ENCODE assay signal across 8 cellular contexts in the genomic region with DNA sequence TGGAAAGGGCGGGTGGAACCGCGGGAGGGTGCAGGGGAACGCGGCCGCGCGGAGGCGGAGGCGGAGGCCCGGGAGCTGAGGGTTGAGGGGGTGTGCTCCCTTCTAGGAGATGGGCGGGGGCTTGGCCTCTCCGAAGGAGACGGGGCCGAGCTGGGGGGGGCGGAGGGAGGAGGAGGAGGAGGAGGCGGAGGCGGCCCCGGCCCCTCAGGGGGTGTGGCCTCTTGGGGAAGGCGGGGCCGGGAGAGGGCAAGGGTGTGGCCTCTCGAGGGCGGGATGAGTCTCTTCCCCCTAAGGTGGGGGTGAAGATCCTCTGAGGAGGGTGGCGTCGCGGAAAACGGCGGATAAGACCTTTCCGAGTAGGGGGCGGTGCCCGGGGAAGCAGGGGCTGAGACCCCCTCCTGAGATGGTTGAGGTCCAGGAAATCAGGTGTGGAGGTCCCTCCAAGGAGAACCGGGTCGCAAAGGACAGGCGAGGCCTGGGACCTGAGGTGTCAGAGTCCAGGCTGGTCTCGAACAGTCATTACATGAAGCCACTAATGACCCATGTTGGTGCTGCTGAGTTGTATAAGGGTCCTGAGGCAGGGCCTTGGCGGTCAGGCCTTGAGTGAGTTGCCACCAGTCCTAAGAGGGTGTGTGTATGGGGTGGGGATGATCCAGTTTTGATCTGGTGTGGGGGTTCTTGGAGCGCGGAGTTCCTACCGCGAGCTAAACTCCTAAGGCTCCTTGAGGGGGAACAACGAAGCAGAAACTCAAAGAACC. TPM values are rescaled to one million over a fixed set of nuclear protein-coding genes. Genes with fewer than 3 reads are reported as not detected.
DNase-seq lines count a peak whose midpoint lies in the region; ATAC-seq, FAIRE-seq and TF ChIP-seq lines count a peak whose summit lies in the region.

No MANE protein-coding gene starts in this region.

- H3K36me3 Mint-ChIP-seq in activated CD8-positive, alpha-beta memory T cell treated with anti-CD3 and anti-CD28 coated beads, Interleukin-2, amount 10 ng/mL, durations not matched to agents 7 days and 5 days = peaks cover 7% of the 10 kb centered on the region

- no peak for FAIRE-seq in H1 (lab: Jason Lieb, UNC)

- peak overlapping the region; percentile 99 for H2BK5ac ChIP-seq in H1 (ENCODE audit: low read depth, low read length)
- peak overlapping the region; percentile 94 for H2BK5ac ChIP-seq in mesendoderm (ENCODE audit: low read length)

- no peak overlapping the region for H2AFZ ChIP-seq in H1 (ENCODE audit: low read length)

- POLR2A ChIA-PET in H1 (lab: Charles Lee; ENCODE audit: partially characterized antibody) = interaction anchor here (0.5 to 38.8 kb wide), 29 partner anchors 5 to 937 kb away, joined by 3 to 1518 read pairs (median 4); a partner anchor contains a TSS

- peaks cover 4 to 22% (median 12%) of the 10 kb centered on the region in 4 experiments for H3K36me3 ChIP-seq in H1 (ENCODE audit: control insufficient read depth in 2 of 4, insufficient read depth in 4 of 4, low read length in 3 of 4)
- H3K36me3 ChIP-seq in mesendoderm (ENCODE audit: control insufficient read depth, insufficient read depth, low read length) = peaks cover 7% of the 10 kb centered on the region

- peaks cover 11 to 48% of the 10 kb centered on the region in 2 experiments for H3K79me2 ChIP-seq in H1 (ENCODE audit: control insufficient read depth in 1 of 2, insufficient read depth in 2 of 2, low read length in 2 of 2)
- peaks cover 36% of the 10 kb centered on the region for H3K79me2 ChIP-seq in mesendoderm (ENCODE audit: control insufficient read depth, insufficient read depth, low read length)

- H3K4me3 Mint-ChIP-seq in activated CD8-positive, alpha-beta memory T cell treated with anti-CD3 and anti-CD28 coated beads, Interleukin-2, amount 10 ng/mL, durations not matched to agents 7 days and 5 days = peak overlapping the region; percentile 87

- H4K5ac ChIP-seq in H1 (ENCODE audit: insufficient read length, low read depth, low read length) = peak overlapping the region; percentile 97
- H4K5ac ChIP-seq in mesendoderm (ENCODE audit: low read length) = no peak overlapping the region

- no peaks in the 10 kb centered on the region for H3K27me3 ChIP-seq in H1 (replicated peaks in 1 of 4; ENCODE audit: control insufficient read depth in 3 of 4, extremely low read depth in 1 of 4, insufficient read depth in 3 of 4, low read length in 3 of 4)
- no peaks in the 10 kb centered on the region for H3K27me3 ChIP-seq in mesendoderm (ENCODE audit: insufficient read depth, low read length, poor library complexity)

- H3K27ac Mint-ChIP-seq in activated CD8-positive, alpha-beta memory T cell treated with anti-CD3 and anti-CD28 coated beads, Interleukin-2, amount 10 ng/mL, durations not matched to agents 7 days and 5 days = peak overlapping the region; percentile 95

- WGBS in H1 (ENCODE audit: extremely low coverage in 1 of 2, insufficient coverage in 1 of 2, insufficient read length in 1 of 2, insufficient replicate concordance in 2 of 2, low coverage in 1 of 2, low lambda C conversion rate in 2 of 2, missing lambda C conversion rate in 1 of 2), 2 experiments = 36% methylated on average over 18 of the region's 41 CpGs; no CpG with 5 or more reads in 1 of the 2 experiments
- no CpG with 5 or more reads among the region's 41 CpGs for WGBS in mesendoderm (ENCODE audit: extremely low coverage, insufficient coverage, low lambda C conversion rate)

- peak; percentile 30 for ATAC-seq in GM18907 (IDR thresholded peaks at IDR 0.05; ENCODE audit: unreplicated experiment)
- peak; percentile 29 for ATAC-seq in HG03159 (IDR thresholded peaks at IDR 0.05; ENCODE audit: unreplicated experiment)
- peak; percentile 69 for ATAC-seq in activated CD8-positive, alpha-beta memory T cell treated with anti-CD3 and anti-CD28 coated beads, Interleukin-2, amount 10 ng/mL, durations not matched to agents 7 days and 5 days

- H3K4ac ChIP-seq in H1 (replicated peaks; ENCODE audit: insufficient read length, low read depth, low read length) (peak overlapping the region; percentile 100), mesendoderm (ENCODE audit: low read depth, low read length) (peak overlapping the region; percentile 84)

- H3K23ac ChIP-seq in H1 (ENCODE audit: insufficient read length) (no peak overlapping the region), mesendoderm (ENCODE audit: low read length) (no peak overlapping the region)

- H3K27ac ChIP-seq in H1 (ENCODE audit: low read depth, low read length) (peak overlapping the region; percentile 99), mesendoderm (ENCODE audit: low read depth, low read length) (no peak overlapping the region)

- H3K4me3 ChIP-seq in H1 (ENCODE audit: extremely low read depth in 1 of 4, insufficient read depth in 2 of 4, low read depth in 3 of 4, low read length in 4 of 4) (peak overlapping the region; percentile 66 to 94 (median 92)), mesendoderm (ENCODE audit: low read length) (peak overlapping the region; percentile 83)

- H3K18ac ChIP-seq in H1 (ENCODE audit: extremely low read depth, low read length) = peak overlapping the region; percentile 98
- H3K18ac ChIP-seq in mesendoderm (ENCODE audit: low read length) = peak overlapping the region; percentile 47

- H4K20me1 ChIP-seq in H1 (replicated peaks in 1 of 2; ENCODE audit: control insufficient read depth in 1 of 2, insufficient read depth in 2 of 2, low read length in 2 of 2) = peaks cover 19 to 27% of the 10 kb centered on the region in 2 experiments

- TF ChIP-seq CTCF in H1 (IDR thresholded peaks at IDR 0.05; ENCODE audit: control extremely low read depth in 1 of 3, insufficient read depth in 1 of 3, low read depth in 1 of 3, low read length in 3 of 3) = no peak

- H3K4me1 Mint-ChIP-seq in activated CD8-positive, alpha-beta memory T cell treated with anti-CD3 and anti-CD28 coated beads, Interleukin-2, amount 10 ng/mL, durations not matched to agents 7 days and 5 days = peaks cover 23% of the 10 kb centered on the region

- H4K8ac ChIP-seq in H1 (ENCODE audit: extremely low read depth, insufficient read depth, low read length) = peak overlapping the region; percentile 100
- H4K8ac ChIP-seq in mesendoderm (ENCODE audit: low read depth, low read length) = no peak overlapping the region

- H3K4me1 ChIP-seq in H1 (replicated peaks in 1 of 4; ENCODE audit: control insufficient read depth in 3 of 4, insufficient read depth in 4 of 4, low read length in 3 of 4) (peaks cover 0 to 12% (median 6%) of the 10 kb centered on the region in 4 experiments; a peak in 5 of 7 replicates), mesendoderm (ENCODE audit: control insufficient read depth, low read depth, low read length) (peaks cover 5% of the 10 kb centered on the region)

- H2BK15ac ChIP-seq in H1 (ENCODE audit: low read length) (no peak overlapping the region), mesendoderm (replicated peaks; ENCODE audit: low read depth) (no peak overlapping the region)

- TF ChIP-seq RAD21 in H1 (IDR thresholded peaks at IDR 0.05 in 1 of 2, conservative IDR thresholded peaks at IDR 0.05 in 1 of 2; ENCODE audit: low read depth in 2 of 2, low read length in 2 of 2) = no peak

- peak overlapping the region; percentile 91 to 99 (median 98) for H3K9ac ChIP-seq in H1 (replicated peaks in 1 of 4; ENCODE audit: extremely low read depth in 1 of 4, low read depth in 3 of 4, low read length in 3 of 4)
- peak overlapping the region; percentile 96 for H3K9ac ChIP-seq in mesendoderm (ENCODE audit: low read length)

- H2BK120ac ChIP-seq in H1 (replicated peaks; ENCODE audit: low read depth, low read length) (no peak overlapping the region), mesendoderm (ENCODE audit: low read depth, low read length) (no peak overlapping the region)

- 0 out of 3 replicates have a peak, but pooled peaks of 1 of the 2 experiments have one; percentile 43 for TF ChIP-seq POLR2A in H1 (IDR thresholded peaks at IDR 0.05; ENCODE audit: control extremely low read depth in 1 of 2, low read depth in 2 of 2, low read length in 2 of 2)

- no peak overlapping the region for H2BK20ac ChIP-seq in H1 (ENCODE audit: low read length)

- H2BK12ac ChIP-seq in H1 (ENCODE audit: low read depth, low read length) = peak overlapping the region; percentile 84; the same call in 1 of the 2 replicates

- H3K27me3 Mint-ChIP-seq in activated CD8-positive, alpha-beta memory T cell treated with anti-CD3 and anti-CD28 coated beads, Interleukin-2, amount 10 ng/mL, durations not matched to agents 7 days and 5 days = no peaks in the 10 kb centered on the region

- peak overlapping the region; percentile 99 for H4K91ac ChIP-seq in H1 (replicated peaks; ENCODE audit: insufficient read length, low read length)

- H3K79me1 ChIP-seq in H1 (ENCODE audit: low read depth, low read length) (peaks cover 14% of the 10 kb centered on the region), mesendoderm (ENCODE audit: low read length) (peaks cover 16% of the 10 kb centered on the region)

- H3K56ac ChIP-seq in H1 (replicated peaks; ENCODE audit: insufficient read length, low read depth, low read length) (peak overlapping the region; percentile 95), mesendoderm (ENCODE audit: low read length) (peak overlapping the region; percentile 95)

- no peaks in the 10 kb centered on the region for H3K9me3 ChIP-seq in H1 (ENCODE audit: insufficient read depth in 2 of 2, low read depth in 1 of 2, low read length in 1 of 2)

- CTCF ChIA-PET in activated CD8-positive, alpha-beta memory T cell treated with anti-CD3 and anti-CD28 coated beads, Interleukin-2, amount 10 ng/mL, durations not matched to agents 7 days and 5 days (lab: Charles Lee) = interaction anchor here (0.9 to 5.6 kb wide), 13 partner anchors 11 to 607 kb away, joined by 3 to 127 read pairs (median 4); a partner anchor contains a TSS
- CTCF ChIA-PET in H1 (lab: Charles Lee; ENCODE audit: partially characterized antibody) = interaction anchor here (0.5 to 24.3 kb wide), 6 partner anchors 7 to 565 kb away, joined by 3 to 467 read pairs (median 21); a partner anchor contains a TSS

- H2AK5ac ChIP-seq in H1 (ENCODE audit: low read depth, low read length) = 0 out of 2 replicates have a peak overlapping the region, but pooled peaks have one; percentile 77
- H2AK5ac ChIP-seq in mesendoderm (ENCODE audit: low read length) = no peak overlapping the region

- H3K23me2 ChIP-seq in H1 (ENCODE audit: low read depth, low read length) = peaks cover 14% of the 10 kb centered on the region

- H3K14ac ChIP-seq in H1 (ENCODE audit: insufficient read length) = no peak overlapping the region

- H3K4me2 ChIP-seq in H1 (ENCODE audit: insufficient read depth in 1 of 2, low read depth in 2 of 2, low read length in 2 of 2) = peak overlapping the region; percentile 95 to 98
- peak overlapping the region; percentile 90 for H3K4me2 ChIP-seq in mesendoderm (ENCODE audit: low read length)

- no peaks in the 10 kb centered on the region for H3K9me3 Mint-ChIP-seq in activated CD8-positive, alpha-beta memory T cell treated with anti-CD3 and anti-CD28 coated beads, Interleukin-2, amount 10 ng/mL, durations not matched to agents 7 days and 5 days (ENCODE audit: low read depth)

- DNase-seq in AG08396 (ENCODE audit: low spot score) (peak; percentile 92), NK-92 (lab: John Stamatoyannopoulos, UW; ENCODE audit: unreplicated experiment) (peak; percentile 16), H1 (ENCODE audit: low read depth in 1 of 2, low spot score in 2 of 2) (peak; percentile 70 to 96), mesendoderm (peak; percentile 94)
- DNase-seq in activated CD8-positive, alpha-beta memory T cell treated with anti-CD3 and anti-CD28 coated beads, Interleukin-2, amount 10 ng/mL, durations not matched to agents 7 days and 5 days = peak; percentile 95
- peak; percentile 78 to 84 for DNase-seq in stimulated activated CD8-positive, alpha-beta memory T cell treated with anti-CD3 and anti-CD28 coated beads, Interleukin-15, amount 100 ng/mL, for 4 hours (ENCODE audit: low read depth in 2 of 2)

- TF ChIP-seq EP300 in H1 (IDR thresholded peaks at IDR 0.05; ENCODE audit: borderline replicate concordance in 1 of 2, low read depth in 2 of 2, low read length in 2 of 2) = no peak

RNA-seq across cellular contexts. Expression of a gene that starts 0.8 kb away (rescaled TPM):
- total RNA-seq in activated CD8-positive, alpha-beta memory T cell treated with anti-CD3 and anti-CD28 coated beads, Interleukin-2, amount 10 ng/mL, durations not matched to agents 7 days and 5 days = 100 to 1,000 TPM; 130 to 154 TPM
- 180 and 187 TPM in 2 replicates for total RNA-seq in H1 (2021; fragmentation: NEBNext Ultra II Directional; extraction: Animal tissue kit (Norgen Biotek cat#: 25700))
- polyA plus RNA-seq in H1 (2011; rRNA removed) = 257 and 340 TPM in 2 replicates
- 262 TPM for polyA plus RNA-seq in H1 (2011; cell fraction: cytosol; rRNA removed)
- 878 TPM for polyA plus RNA-seq in H1 (2011; cell fraction: nucleus; rRNA removed)
- polyA plus RNA-seq in H1 (2012, experiment 1 of 2) = 176 to 244 TPM (median 215 TPM) in 4 replicates
- 172 TPM for polyA plus RNA-seq in H1 (2012, experiment 2 of 2)
- polyA plus RNA-seq in H1 (2013, experiment 1 of 2) = 84.5 TPM
- polyA plus RNA-seq in H1 (2013, experiment 2 of 2) = 77.8 TPM
- 252 and 296 TPM in 2 replicates for polyA minus RNA-seq in H1 (2011; rRNA and poly(A)+ RNA removed)
- polyA minus RNA-seq in H1 (2011; cell fraction: cytosol; rRNA and poly(A)+ RNA removed) = 109 TPM
- 118 TPM for polyA minus RNA-seq in H1 (2011; cell fraction: nucleus; rRNA and poly(A)+ RNA removed)
- 73.5 TPM for polyA plus RNA-seq in mesendoderm (2013, experiment 1 of 2)
- 74.2 TPM for polyA plus RNA-seq in mesendoderm (2013, experiment 2 of 2)

RNA-seq across cellular contexts. Expression of a gene that starts 10.4 kb away (rescaled TPM):
- total RNA-seq in activated CD8-positive, alpha-beta memory T cell treated with anti-CD3 and anti-CD28 coated beads, Interleukin-2, amount 10 ng/mL, durations not matched to agents 7 days and 5 days = 10 to 100 TPM; 25.8 to 29.9 TPM
- 30.4 and 31.6 TPM in 2 replicates for total RNA-seq in H1 (2021; fragmentation: NEBNext Ultra II Directional; extraction: Animal tissue kit (Norgen Biotek cat#: 25700))
- polyA plus RNA-seq in H1 (2011; rRNA removed) = 86.5 and 95.3 TPM in 2 replicates
- polyA plus RNA-seq in H1 (2011; cell fraction: cytosol; rRNA removed) = 73.1 TPM
- 140 TPM for polyA plus RNA-seq in H1 (2011; cell fraction: nucleus; rRNA removed)
- polyA plus RNA-seq in H1 (2012, experiment 1 of 2) = 34.7 to 40.6 TPM (median 39.8 TPM) in 4 replicates
- polyA plus RNA-seq in H1 (2012, experiment 2 of 2) = 74.3 TPM
- polyA plus RNA-seq in H1 (2013, experiment 1 of 2) = 33.5 TPM
- 33.7 TPM for polyA plus RNA-seq in H1 (2013, experiment 2 of 2)
- polyA minus RNA-seq in H1 (2011; rRNA and poly(A)+ RNA removed) = 87.2 and 103 TPM in 2 replicates
- 32.7 TPM for polyA minus RNA-seq in H1 (2011; cell fraction: cytosol; rRNA and poly(A)+ RNA removed)
- 48.1 TPM for polyA minus RNA-seq in H1 (2011; cell fraction: nucleus; rRNA and poly(A)+ RNA removed)
- 24.5 TPM for polyA plus RNA-seq in mesendoderm (2013, experiment 1 of 2)
- polyA plus RNA-seq in mesendoderm (2013, experiment 2 of 2) = 25.7 TPM

RNA-seq across cellular contexts. Expression of a gene that starts 14.0 kb away (rescaled TPM):
- total RNA-seq in activated CD8-positive, alpha-beta memory T cell treated with anti-CD3 and anti-CD28 coated beads, Interleukin-2, amount 10 ng/mL, durations not matched to agents 7 days and 5 days = 100 to 1,000 TPM in 1 of 2 experiments, 10 to 100 TPM in 1; 94.3 to 101 TPM
- total RNA-seq in H1 (2021; fragmentation: NEBNext Ultra II Directional; extraction: Animal tissue kit (Norgen Biotek cat#: 25700)) = 26.2 and 27.8 TPM in 2 replicates
- 45.5 and 52.1 TPM in 2 replicates for polyA plus RNA-seq in H1 (2011; rRNA removed)
- polyA plus RNA-seq in H1 (2011; cell fraction: cytosol; rRNA removed) = 31.7 TPM
- 38.4 TPM for polyA plus RNA-seq in H1 (2011; cell fraction: nucleus; rRNA removed)
- polyA plus RNA-seq in H1 (2012, experiment 1 of 2) = 10.4 to 48.0 TPM (median 37.5 TPM) in 4 replicates
- polyA plus RNA-seq in H1 (2012, experiment 2 of 2) = 25.5 TPM
- 38.2 TPM for polyA plus RNA-seq in H1 (2013, experiment 1 of 2)
- polyA plus RNA-seq in H1 (2013, experiment 2 of 2) = 40.2 TPM
- polyA minus RNA-seq in H1 (2011; rRNA and poly(A)+ RNA removed) = 15.3 and 24.4 TPM in 2 replicates
- 24.3 TPM for polyA minus RNA-seq in H1 (2011; cell fraction: cytosol; rRNA and poly(A)+ RNA removed)
- polyA minus RNA-seq in H1 (2011; cell fraction: nucleus; rRNA and poly(A)+ RNA removed) = 52.4 TPM
- polyA plus RNA-seq in mesendoderm (2013, experiment 1 of 2) = 35.6 TPM
- polyA plus RNA-seq in mesendoderm (2013, experiment 2 of 2) = 35.4 TPM

RNA-seq across cellular contexts. Expression of a gene that starts 17.9 kb away (rescaled TPM):
- total RNA-seq in activated CD8-positive, alpha-beta memory T cell treated with anti-CD3 and anti-CD28 coated beads, Interleukin-2, amount 10 ng/mL, durations not matched to agents 7 days and 5 days = 10 to 100 TPM; 44.5 to 50.6 TPM
- 18.6 and 19.1 TPM in 2 replicates for total RNA-seq in H1 (2021; fragmentation: NEBNext Ultra II Directional; extraction: Animal tissue kit (Norgen Biotek cat#: 25700))
- polyA plus RNA-seq in H1 (2011; rRNA removed) = 25.4 and 31.1 TPM in 2 replicates
- 29.9 TPM for polyA plus RNA-seq in H1 (2011; cell fraction: cytosol; rRNA removed)
- 89.3 TPM for polyA plus RNA-seq in H1 (2011; cell fraction: nucleus; rRNA removed)
- polyA plus RNA-seq in H1 (2012, experiment 1 of 2) = 12.6 to 22.7 TPM (median 21.6 TPM) in 4 replicates
- polyA plus RNA-seq in H1 (2012, experiment 2 of 2) = 14.0 TPM
- polyA plus RNA-seq in H1 (2013, experiment 1 of 2) = 18.0 TPM
- polyA plus RNA-seq in H1 (2013, experiment 2 of 2) = 14.1 TPM
- polyA minus RNA-seq in H1 (2011; rRNA and poly(A)+ RNA removed) = 34.6 and 38.0 TPM in 2 replicates
- 24.7 TPM for polyA minus RNA-seq in H1 (2011; cell fraction: cytosol; rRNA and poly(A)+ RNA removed)
- polyA minus RNA-seq in H1 (2011; cell fraction: nucleus; rRNA and poly(A)+ RNA removed) = 72.0 TPM
- polyA plus RNA-seq in mesendoderm (2013, experiment 1 of 2) = 6.9 TPM
- 6.6 TPM for polyA plus RNA-seq in mesendoderm (2013, experiment 2 of 2)

RNA-seq across cellular contexts. Expression of a gene that starts 21.2 kb away (rescaled TPM):
- total RNA-seq in activated CD8-positive, alpha-beta memory T cell treated with anti-CD3 and anti-CD28 coated beads, Interleukin-2, amount 10 ng/mL, durations not matched to agents 7 days and 5 days = 100 to 1,000 TPM; 186 to 229 TPM
- 409 and 419 TPM in 2 replicates for total RNA-seq in H1 (2021; fragmentation: NEBNext Ultra II Directional; extraction: Animal tissue kit (Norgen Biotek cat#: 25700))
- 363 and 374 TPM in 2 replicates for polyA plus RNA-seq in H1 (2011; rRNA removed)
- 511 TPM for polyA plus RNA-seq in H1 (2011; cell fraction: cytosol; rRNA removed)
- polyA plus RNA-seq in H1 (2011; cell fraction: nucleus; rRNA removed) = 1,029 TPM
- polyA plus RNA-seq in H1 (2012, experiment 1 of 2) = 385 to 517 TPM (median 516 TPM) in 4 replicates
- 474 TPM for polyA plus RNA-seq in H1 (2012, experiment 2 of 2)
- polyA plus RNA-seq in H1 (2013, experiment 1 of 2) = 339 TPM
- 323 TPM for polyA plus RNA-seq in H1 (2013, experiment 2 of 2)
- 836 and 1,078 TPM in 2 replicates for polyA minus RNA-seq in H1 (2011; rRNA and poly(A)+ RNA removed)
- polyA minus RNA-seq in H1 (2011; cell fraction: cytosol; rRNA and poly(A)+ RNA removed) = 367 TPM
- 252 TPM for polyA minus RNA-seq in H1 (2011; cell fraction: nucleus; rRNA and poly(A)+ RNA removed)
- polyA plus RNA-seq in mesendoderm (2013, experiment 1 of 2) = 301 TPM
- 302 TPM for polyA plus RNA-seq in mesendoderm (2013, experiment 2 of 2)

Comparison
In these comparisons a context has a peak if more than half of its experiments do, and no peak if none do; other contexts are left out.
1. DNase-seq: peak in every context shown above with its lines; median percentile 95 in activated CD8-positive, alpha-beta memory T cell treated with anti-CD3 and anti-CD28 coated beads, Interleukin-2, amount 10 ng/mL, durations not matched to agents 7 days and 5 days; 94 in mesendoderm; 92 in AG08396; 83 in H1; 81 in stimulated activated CD8-positive, alpha-beta memory T cell treated with anti-CD3 and anti-CD28 coated beads, Interleukin-15, amount 100 ng/mL, for 4 hours; 16 in NK-92.